ENCODE assay signal across 9 cellular contexts in genomic region chr22:37898441-37899181, GRCh38. TPM values are rescaled to one million over a fixed set of nuclear protein-coding genes. Genes with fewer than 3 reads are reported as not detected.
DNase-seq lines count a peak whose midpoint lies in the region; ATAC-seq and TF ChIP-seq lines count a peak whose summit lies in the region.
"Had no signal": no experiment of that assay in that cellular context is flagged by ENCODE, and none has a peak within 500 bp of the region (broad histone marks: within the 10 kb centered on the region; RNA-seq: fewer than 3 reads in every experiment).

No MANE protein-coding gene starts in this region.

- H3K18ac ChIP-seq in trophoblast cell (ENCODE audit: low read length): peak overlapping the region; percentile 88

- H3K14ac ChIP-seq in trophoblast cell (ENCODE audit: low read length): peak overlapping the region; percentile 58

- no peaks in the 10 kb centered on the region for H3K27me3 Mint-ChIP-seq in CD8-positive, alpha-beta T cell (ENCODE audit: low read depth)

- CTCF ChIA-PET in CD8-positive, alpha-beta T cell (lab: Charles Lee): interaction anchor here (1.0 to 1.6 kb wide), 4 partner anchors 7 to 331 kb away, joined by 3 to 7 read pairs (median 4); partner anchors contain the start of gene MICALL1

- H3K9me3 ChIP-seq in CD8-positive, alpha-beta T cell (ENCODE audit: low read length): no peaks in the 10 kb centered on the region
- H3K9me3 ChIP-seq in RWPE2 (ENCODE audit: severe bottlenecking) (no peaks in the 10 kb centered on the region), trophoblast cell (ENCODE audit: insufficient read depth, low read depth, low read length) (no peaks in the 10 kb centered on the region)

- H2AK5ac ChIP-seq in trophoblast cell (ENCODE audit: low read length): peak overlapping the region; percentile 99

- intact Hi-C loops in CD8-positive, alpha-beta T cell (cut with DNase I, micrococcal nuclease): no loop called here

- H3K4ac ChIP-seq in trophoblast cell (ENCODE audit: low read depth, low read length): peak overlapping the region; percentile 96

- peak overlapping the region; percentile 84 for H2BK5ac ChIP-seq in trophoblast cell (ENCODE audit: low read depth, low read length, poor library complexity)

- no peak overlapping the region for H3K4me2 ChIP-seq in trophoblast cell (ENCODE audit: low read length)

- no peak overlapping the region for H3K4me3 Mint-ChIP-seq in CD8-positive, alpha-beta T cell

- ATAC-seq in CD8-positive, alpha-beta T cell: no peak
- ATAC-seq in RWPE2 (ENCODE audit: low read depth): peak; percentile 80

- peak overlapping the region; percentile 66 for H4K8ac ChIP-seq in trophoblast cell (ENCODE audit: low read depth, low read length)

- POLR2A ChIA-PET in CD8-positive, alpha-beta T cell (lab: Charles Lee): interaction anchor here (3.0 kb wide), 1 partner anchor 8 kb away, joined by 30 read pairs; the partner anchor contains the start of gene MICALL1

- no peak overlapping the region for H3K9ac ChIP-seq in trophoblast cell (ENCODE audit: low read length)

- no peaks in the 10 kb centered on the region for H3K36me3 ChIP-seq in CD8-positive, alpha-beta T cell (ENCODE audit: insufficient read depth, low read length)
- H3K36me3 ChIP-seq in RWPE2 (ENCODE audit: low read depth): no peaks in the 10 kb centered on the region
- H3K36me3 ChIP-seq in trophoblast cell (ENCODE audit: control insufficient read depth in 1 of 2, insufficient read depth in 2 of 2, low read length in 2 of 2): no peaks in the 10 kb centered on the region

- H4K12ac ChIP-seq in trophoblast cell (ENCODE audit: low read depth, low read length): peak overlapping the region; percentile 45

- H3K79me1 ChIP-seq in trophoblast cell (ENCODE audit: low read length): peaks cover 45% of the 10 kb centered on the region

- H2AFZ ChIP-seq in trophoblast cell (ENCODE audit: insufficient read depth, low read length, poor library complexity): peak overlapping the region; percentile 38

- H3K9me3 Mint-ChIP-seq in CD8-positive, alpha-beta T cell: no peaks in the 10 kb centered on the region

- DNase-seq in CD8-positive, alpha-beta T cell: no peak
- DNase-seq in RWPE2 (ENCODE audit: low spot score) (peak; percentile 97), fibroblast of pulmonary artery (ENCODE audit: low read depth) (peak; percentile 18), trophoblast cell (peak; percentile 74 to 78), NCI-H1105 treated with DMSO at 0.1 percent for 48 hours (lab: John Stamatoyannopoulos, UW) (no peak), NCI-H2081 treated with DMSO at 0.1 percent for 48 hours (lab: John Stamatoyannopoulos, UW) (no peak), NCI-H524 (lab: John Stamatoyannopoulos, UW) (no peak), AG20443 (ENCODE audit: low spot score) (no peak)
- DNase-seq: NCI-H446 had no signal

- no peak overlapping the region for H3K27ac ChIP-seq in CD8-positive, alpha-beta T cell (ENCODE audit: low read depth, low read length)
- peak overlapping the region; percentile 98 for H3K27ac ChIP-seq in RWPE2 (ENCODE audit: poor library complexity, severe bottlenecking)
- peak overlapping the region; percentile 100 for H3K27ac ChIP-seq in trophoblast cell (ENCODE audit: low read depth, low read length)

- peak overlapping the region; percentile 77 for H3K27ac Mint-ChIP-seq in CD8-positive, alpha-beta T cell

- H4K91ac ChIP-seq in trophoblast cell (ENCODE audit: low read depth, low read length): peak overlapping the region; percentile 96

- no peaks in the 10 kb centered on the region for H3K27me3 ChIP-seq in CD8-positive, alpha-beta T cell (ENCODE audit: insufficient read depth, low read length)
- H3K27me3 ChIP-seq in RWPE2 (ENCODE audit: insufficient read depth, poor library complexity, severe bottlenecking) (no peaks in the 10 kb centered on the region), trophoblast cell (ENCODE audit: insufficient read depth, low read length) (no peaks in the 10 kb centered on the region)

- H3K4me1 ChIP-seq in CD8-positive, alpha-beta T cell (ENCODE audit: insufficient read depth, low read length): peaks cover 14% of the 10 kb centered on the region
- H3K4me1 ChIP-seq in RWPE2 (ENCODE audit: insufficient read depth, poor library complexity, severe bottlenecking) (peaks cover 52% of the 10 kb centered on the region), trophoblast cell (ENCODE audit: control insufficient read depth in 1 of 2, insufficient read depth in 2 of 2, low read length in 2 of 2) (peaks cover 46 to 49% of the 10 kb centered on the region in 2 experiments)

- TF ChIP-seq CTCF in CD8-positive, alpha-beta T cell (IDR thresholded peaks at IDR 0.05): no peak
- no peak for TF ChIP-seq CTCF in RWPE2 (IDR thresholded peaks at IDR 0.05; ENCODE audit: poor library complexity, severe bottlenecking)
- no peak for TF ChIP-seq CTCF in fibroblast of pulmonary artery (IDR thresholded peaks at IDR 0.05; ENCODE audit: low read length, missing control alignments)

- no CpG with 5 or more reads among the region's 9 CpGs for WGBS in trophoblast cell (ENCODE audit: extremely low coverage, insufficient coverage, insufficient read length)

- no peaks in the 10 kb centered on the region for H3K36me3 Mint-ChIP-seq in CD8-positive, alpha-beta T cell

- H3K4me1 Mint-ChIP-seq in CD8-positive, alpha-beta T cell (ENCODE audit: low read depth): peaks cover 18% of the 10 kb centered on the region

- H2BK120ac ChIP-seq in trophoblast cell (ENCODE audit: insufficient read depth, low read length, poor library complexity): peak overlapping the region; percentile 79

- H3K23ac ChIP-seq in trophoblast cell (ENCODE audit: low read length): no peak overlapping the region

- peaks cover 23% of the 10 kb centered on the region for H3K79me2 ChIP-seq in trophoblast cell (ENCODE audit: control insufficient read depth, insufficient read depth, low read length, poor library complexity)

- no peak overlapping the region for H3K4me3 ChIP-seq in CD8-positive, alpha-beta T cell (ENCODE audit: low read depth, low read length)
- no peak overlapping the region for H3K4me3 ChIP-seq in RWPE2 (ENCODE audit: severe bottlenecking)
- H3K4me3 ChIP-seq in fibroblast of pulmonary artery (replicated peaks; ENCODE audit: low read depth, low read length): no peak overlapping the region
- no peak overlapping the region for H3K4me3 ChIP-seq in trophoblast cell (ENCODE audit: low read depth, low read length)

- H2BK12ac ChIP-seq in trophoblast cell (ENCODE audit: low read length): peak overlapping the region; percentile 98

RNA-seq across cellular contexts. Expression of gene MICALL1, which starts 7.5 kb away (rescaled TPM):
- 10 to 100 TPM; 15.3 to 18.1 TPM for total RNA-seq in CD8-positive, alpha-beta T cell
- polyA plus RNA-seq in trophoblast cell (2013): 103 and 108 TPM in 2 replicates

RNA-seq across cellular contexts. Expression of gene EIF3L, which starts 49.4 kb away (rescaled TPM):
- 100 to 1,000 TPM; 510 to 518 TPM for total RNA-seq in CD8-positive, alpha-beta T cell
- polyA plus RNA-seq in trophoblast cell (2013): 550 and 552 TPM in 2 replicates

RNA-seq across cellular contexts. Expression of gene ANKRD54, which starts 54.5 kb away (rescaled TPM):
- total RNA-seq in CD8-positive, alpha-beta T cell: 10 to 100 TPM; 18.8 to 21.4 TPM
- 12.6 and 12.9 TPM in 2 replicates for polyA plus RNA-seq in trophoblast cell (2013)

RNA-seq across cellular contexts. Expression of gene C22orf23, which starts 54.8 kb away (rescaled TPM):
- under 1 TPM in 1 of 2 experiments, not detected in 1; 0.43 TPM for total RNA-seq in CD8-positive, alpha-beta T cell
- 0.12 and 0.18 TPM in 2 replicates for polyA plus RNA-seq in trophoblast cell (2013)

RNA-seq across cellular contexts. Expression of gene POLR2F, which starts 54.9 kb away (rescaled TPM):
- total RNA-seq in CD8-positive, alpha-beta T cell: 10 to 100 TPM; 22.7 to 25.6 TPM
- 140 and 147 TPM in 2 replicates for polyA plus RNA-seq in trophoblast cell (2013)

Comparison
In these comparisons a context has a peak if more than half of its experiments do, and no peak if none do; other contexts are left out.
1. DNase-seq: peak in RWPE2 (single experiment), fibroblast of pulmonary artery (single experiment) and trophoblast cell (2 of 2); none in CD8-positive, alpha-beta T cell (0 of 7), NCI-H1105 treated with DMSO at 0.1 percent for 48 hours (single experiment), NCI-H2081 treated with DMSO at 0.1 percent for 48 hours (single experiment), NCI-H524 (0 of 2) and AG20443 (single experiment).